1 cellular context compared by ENCODE assay signal in genomic region chr16:86554599-86554916, GRCh38.
TF ChIP-seq lines count a peak whose summit lies in the region.

No MANE protein-coding gene starts in this region.

TF ChIP-seq in endothelial cell of umbilical vein, 7 proteins besides CTCF, POLR2A, EP300 and RAD21 (continued from another document):
- no peak for TF ChIP-seq POLR2AphosphoS5 (IDR thresholded peaks at IDR 0.05; ENCODE audit: insufficient read depth, low read depth, low read length)
